8 cellular contexts compared by ENCODE assay signal in genomic region chr10:28532223-28532508, GRCh38. TPM values are rescaled to one million over a fixed set of nuclear protein-coding genes. Genes with fewer than 3 reads are reported as not detected.
DNase-seq lines count a peak whose midpoint lies in the region; ATAC-seq and TF ChIP-seq lines count a peak whose summit lies in the region.

No MANE protein-coding gene starts in this region.

- H3K27me3 ChIP-seq in foreskin keratinocyte: no peaks in the 10 kb centered on the region

- H3K9me3 Mint-ChIP-seq in IgD-negative memory B cell: no peaks in the 10 kb centered on the region
- H3K9me3 Mint-ChIP-seq in activated T-cell treated with anti-CD3 and anti-CD28 coated beads, Interleukin-2, amount 50 U/mL, for 72 hours: no peaks in the 10 kb centered on the region

- peaks cover 13% of the 10 kb centered on the region for H3K36me3 Mint-ChIP-seq in IgD-negative memory B cell
- H3K36me3 Mint-ChIP-seq in activated T-cell treated with anti-CD3 and anti-CD28 coated beads, Interleukin-2, amount 50 U/mL, for 72 hours (ENCODE audit: insufficient read depth in 2 of 2): peaks cover 20 to 39% of the 10 kb centered on the region in 2 donors

- peaks cover 46 to 50% (median 48%) of the 10 kb centered on the region in 3 donors for H3K4me1 Mint-ChIP-seq in IgD-negative memory B cell
- H3K4me1 Mint-ChIP-seq in activated T-cell treated with anti-CD3 and anti-CD28 coated beads, Interleukin-2, amount 50 U/mL, for 72 hours (ENCODE audit: low read depth): peaks cover 56% of the 10 kb centered on the region

- peak overlapping the region; percentile 100 for H3K27ac ChIP-seq in foreskin keratinocyte

- H3K27me3 Mint-ChIP-seq in IgD-negative memory B cell: peaks cover 1% of the 10 kb centered on the region
- no peaks in the 10 kb centered on the region for H3K27me3 Mint-ChIP-seq in activated T-cell treated with anti-CD3 and anti-CD28 coated beads, Interleukin-2, amount 50 U/mL, for 72 hours (ENCODE audit: low read depth)

- H3K4me3 Mint-ChIP-seq in IgD-negative memory B cell: peak overlapping the region; percentile 95 to 100 (median 96)
- H3K4me3 Mint-ChIP-seq in activated T-cell treated with anti-CD3 and anti-CD28 coated beads, Interleukin-2, amount 50 U/mL, for 72 hours: peak overlapping the region; percentile 94 to 100

- peak overlapping the region; percentile 98 to 100 (median 98) for H3K27ac Mint-ChIP-seq in IgD-negative memory B cell
- peak overlapping the region; percentile 87 for H3K27ac Mint-ChIP-seq in activated T-cell treated with anti-CD3 and anti-CD28 coated beads, Interleukin-2, amount 50 U/mL, for 72 hours

- ATAC-seq in GM21717 (IDR thresholded peaks at IDR 0.05; ENCODE audit: unreplicated experiment) (peak; percentile 48), foreskin keratinocyte (peak; percentile 65)
- ATAC-seq in activated T-cell treated with anti-CD3 and anti-CD28 coated beads, Interleukin-2, amount 50 U/mL, for 72 hours (replicated peaks in 1 of 2): peak; percentile 48 to 51

- DNase-seq in NCI-H1436 (lab: John Stamatoyannopoulos, UW): peak; percentile 35
- DNase-seq in NCI-H1436 treated with DMSO at 0.1 percent for 48 hours (lab: John Stamatoyannopoulos, UW): no peak
- no peak for DNase-seq in activated T-cell treated with anti-CD3 and anti-CD28 coated beads, Interleukin-2, amount 50 U/mL, for 72 hours
- DNase-seq in foreskin keratinocyte: peak in 1 of 2 donors; percentile 24
- peak; percentile 40 for DNase-seq in pons (ENCODE audit: low spot score)
- no peak for DNase-seq in activated effector memory CD4-positive, alpha-beta T cell treated with Interleukin-2 at 50 U/mL for 16 hours

- peaks cover 19% of the 10 kb centered on the region for H3K4me1 ChIP-seq in foreskin keratinocyte

- no peak for TF ChIP-seq CTCF in foreskin keratinocyte (conservative IDR thresholded peaks at IDR 0.05)

RNA-seq across cellular contexts. Expression of gene WAC, which starts 0.8 kb away (rescaled TPM):
- polyA plus RNA-seq in IgD-negative memory B cell: 118 TPM
- total RNA-seq in activated T-cell treated with anti-CD3 and anti-CD28 coated beads, Interleukin-2, amount 50 U/mL, for 72 hours: 100 to 1,000 TPM; 173 to 194 TPM
- total RNA-seq in foreskin keratinocyte: 72.8 and 73.4 TPM in 2 replicates
- 17.1 and 23.4 TPM in 2 replicates for polyA plus RNA-seq in foreskin keratinocyte

Comparison
In these comparisons a context has a peak if more than half of its experiments do, and no peak if none do; other contexts are left out.
1. DNase-seq: peak in NCI-H1436 (single experiment) and pons (single experiment); none in NCI-H1436 treated with DMSO at 0.1 percent for 48 hours (single experiment), activated T-cell treated with anti-CD3 and anti-CD28 coated beads, Interleukin-2, amount 50 U/mL, for 72 hours (0 of 2) and activated effector memory CD4-positive, alpha-beta T cell treated with Interleukin-2 at 50 U/mL for 16 hours (single experiment).
2. Peak in every context shown above with its lines, with median percentiles within 50 percentile points of each other: ATAC-seq.